9 cellular contexts compared by ENCODE assay signal in genomic region chr3:167473863-167474262, GRCh38. TPM values are rescaled to one million over a fixed set of nuclear protein-coding genes. Genes with fewer than 3 reads are reported as not detected.
"Had no signal": no experiment of that assay in that cellular context is flagged by ENCODE, and none has a peak within 500 bp of the region (broad histone marks: within the 10 kb centered on the region; RNA-seq: fewer than 3 reads in every experiment).

Gene SERPINI2, minus strand, starts transcription at chr3:167474042. Its CDS starts 2,208 bp downstream, at chr3:167471834.

- H3K4me3 Mint-ChIP-seq: GM23338, H9 had no signal

- H3K4me1 Mint-ChIP-seq: GM23338, H9 had no signal

- H3K27ac Mint-ChIP-seq: GM23338, H9 had no signal

- H3K9me3 Mint-ChIP-seq: GM23338, H9 had no signal

- FAIRE-seq: H1, H54, HTR-8/SVneo, K562 had no signal

- H3K4me3 ChIP-seq: GM23338, K562 had no signal

- DNase-seq: H9, HCEC 1CT, IMR-90 had no signal

- ATAC-seq: GM23338, K562 had no signal

RNA-seq across cellular contexts. Expression of gene SERPINI2, which starts in this region (rescaled TPM):
- total RNA-seq: HT-29, IMR-90, K562 had no signal
- polyA plus RNA-seq: H1, IMR-90, K562 had no signal
